Comparison of ENCODE assay signal across 17 cellular contexts in the genomic region with DNA sequence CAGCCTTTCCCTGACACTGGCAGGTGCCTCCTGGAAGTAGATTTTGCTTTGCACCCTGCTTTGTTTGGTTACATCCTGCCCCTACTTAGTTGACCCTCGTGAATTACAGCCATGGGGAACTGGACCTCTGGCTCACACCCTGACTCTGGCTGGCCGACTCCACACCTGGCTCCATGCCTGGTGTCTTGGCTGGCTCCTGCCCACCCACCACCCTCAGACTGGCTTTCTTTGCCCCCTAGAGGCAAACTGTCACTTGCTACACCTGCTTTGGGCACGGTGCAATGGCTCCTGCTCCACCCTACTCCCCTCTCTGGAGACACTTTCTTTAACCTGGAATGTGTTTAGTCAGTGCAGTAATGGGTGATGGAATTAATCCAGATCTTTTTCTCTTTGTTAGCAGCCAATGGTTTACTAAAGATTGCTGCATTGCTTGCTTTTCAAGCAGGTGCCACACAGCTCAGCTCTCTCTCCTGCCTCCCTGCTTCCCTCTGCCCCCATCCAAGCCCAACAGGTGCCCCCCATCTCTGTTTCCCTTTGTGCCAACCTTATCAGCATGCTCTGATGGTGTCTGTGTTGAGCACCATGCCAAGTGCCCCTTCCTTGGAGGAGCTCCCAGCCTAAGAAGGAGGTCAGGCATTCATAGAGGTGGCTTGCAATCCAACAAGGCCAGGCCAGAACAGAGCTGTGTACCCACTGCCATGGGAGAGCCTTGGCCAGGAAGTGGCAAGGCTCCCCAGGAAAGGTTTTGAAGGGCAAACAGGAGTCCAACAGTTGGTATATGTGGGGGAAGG. TPM values are rescaled to one million over a fixed set of nuclear protein-coding genes. Genes with fewer than 3 reads are reported as not detected.
"Had no signal": no experiment of that assay in that cellular context is flagged by ENCODE, and none has a peak within 500 bp of the region (broad histone marks: within the 10 kb centered on the region; RNA-seq: fewer than 3 reads in every experiment).

No MANE protein-coding gene starts in this region.

- H3K27me3 ChIP-seq: adrenal gland, cardiac muscle cell, vagina had no signal

- ATAC-seq: activated CD4-positive, alpha-beta T cell treated with anti-CD3 and anti-CD28 coated beads for 36 hours; sciatic nerve had no signal

- FAIRE-seq: endothelial cell of umbilical vein, keratinocyte had no signal

- DNase-seq: activated CD4-positive, alpha-beta memory T cell treated with anti-CD3 and anti-CD28 coated beads for 36 hours; activated CD4-positive, alpha-beta T cell treated with anti-CD3 and anti-CD28 coated beads for 36 hours; activated T-cell treated with anti-CD3 and anti-CD28 coated beads, Interleukin-2, amount 50 U/mL, for 24 hours; adrenal gland; effector CD4-positive, alpha-beta T cell; esophagus squamous epithelium; hippocampal formation; left ventricle myocardium inferior; stimulated activated CD4-positive, alpha-beta T cell treated with anti-CD3 and anti-CD28 coated beads, Interleukin-12 subunit alpha, Interleukin-12 subunit beta, amount 100 ng/mL, for 4 hours; stimulated activated CD4-positive, alpha-beta T cell treated with anti-CD3 and anti-CD28 coated beads, Interleukin-2, amount 100 ng/mL, for 24 hours; stomach had no signal

- H3K4me1 ChIP-seq: adrenal gland, esophagus squamous epithelium, left ventricle myocardium inferior, stomach, vagina had no signal

- H3K9me3 ChIP-seq: adrenal gland, esophagus squamous epithelium, left ventricle myocardium inferior, stomach, vagina had no signal

- H3K4me3 ChIP-seq: adrenal gland, cardiac muscle cell, coronary artery, esophagus squamous epithelium, left ventricle myocardium inferior, stomach, vagina had no signal

- H3K27ac ChIP-seq: adrenal gland, cardiac muscle cell, coronary artery, esophagus squamous epithelium, left ventricle myocardium inferior, stomach, vagina had no signal

- H3K36me3 ChIP-seq: adrenal gland, cardiac muscle cell, esophagus squamous epithelium, left ventricle myocardium inferior, stomach, vagina had no signal

RNA-seq across cellular contexts. Expression of gene RASGRF1, which starts 38.4 kb away (rescaled TPM):
- total RNA-seq: activated CD4-positive, alpha-beta T cell treated with anti-CD3 and anti-CD28 coated beads for 36 hours; endothelial cell of umbilical vein; left ventricle myocardium inferior; vagina had no signal
- polyA plus RNA-seq: cardiac muscle cell had no signal
